8 cellular contexts compared by ENCODE assay signal in genomic region chr6:2858678-2859324, GRCh38. TPM values are rescaled to one million over a fixed set of nuclear protein-coding genes. Genes with fewer than 3 reads are reported as not detected.
A peak's percentile ranks its signal among the peaks of the same experiment; 100 is the strongest.
DNase-seq lines count a peak whose midpoint lies in the region; ATAC-seq, FAIRE-seq and TF ChIP-seq lines count a peak whose summit lies in the region.

No MANE protein-coding gene starts in this region.

- DNase-seq in SK-N-SH (no peak), kidney (no peak), thoracic aorta (ENCODE audit: low spot score) (no peak), MG63 (no peak), DMS79 treated with DMSO at 0.1 percent for 48 hours (lab: John Stamatoyannopoulos, UW) (no peak), Kasumi-1 (lab: John Stamatoyannopoulos, UW) (no peak)
- DNase-seq in activated T-cell treated with anti-CD3 and anti-CD28 coated beads, Interleukin-2, amount 50 U/mL, for 48 hours, result peak; percentile 65 to 66

- CTCF ChIA-PET in SK-N-SH (lab: Yijun Ruan, JAX), result interaction anchor here (1.0 to 1.5 kb wide), 3 partner anchors 12 to 74 kb away, joined by 3 to 5 read pairs (median 3); no protein-coding TSS in a partner anchor

- no peak for TF ChIP-seq RAD21 in SK-N-SH (IDR thresholded peaks at IDR 0.05; ENCODE audit: low read length)

- peaks cover 4% of the 10 kb centered on the region for H3F3A ChIP-seq in SK-N-SH (replicated peaks; ENCODE audit: insufficient read depth)

- H3K27ac ChIP-seq in SK-N-SH (ENCODE audit: low read depth in 2 of 2, low read length in 1 of 2) (peak overlapping the region; percentile 51 to 91; a peak in 3 of 4 replicates), kidney (ENCODE audit: low read depth in 2 of 2, low read length in 2 of 2) (peak overlapping the region; percentile 30 to 83), thoracic aorta (peak overlapping the region in 1 of 2 donors; percentile 33)

- TF ChIP-seq CTCF in SK-N-SH (IDR thresholded peaks at IDR 0.05) (no peak), kidney (IDR thresholded peaks at IDR 0.05; ENCODE audit: borderline replicate concordance, extremely low read depth, insufficient read depth) (no peak), thoracic aorta (IDR thresholded peaks at IDR 0.05) (no peak)

- H3K4me2 ChIP-seq in SK-N-SH, result peak overlapping the region; percentile 47

- H4K20me1 ChIP-seq in SK-N-SH (ENCODE audit: insufficient read depth), result no peaks in the 10 kb centered on the region

- H3K9me3 ChIP-seq in SK-N-SH, result no peaks in the 10 kb centered on the region
- H3K9me3 ChIP-seq in kidney (ENCODE audit: control insufficient read depth in 1 of 2, low read length in 2 of 2), result no peaks in the 10 kb centered on the region
- H3K9me3 ChIP-seq in thoracic aorta, result no peaks in the 10 kb centered on the region
- H3K9me3 ChIP-seq in MG63, result no peaks in the 10 kb centered on the region

- H3K79me2 ChIP-seq in SK-N-SH (ENCODE audit: insufficient read depth), result no peaks in the 10 kb centered on the region

- POLR2A ChIA-PET in SK-N-SH (lab: Yijun Ruan, JAX), result no interaction called here

- no peak for FAIRE-seq in kidney (lab: Jason Lieb, UNC)

- H3K36me3 ChIP-seq in SK-N-SH (replicated peaks in 1 of 2; ENCODE audit: control insufficient read depth in 1 of 2, insufficient read depth in 2 of 2, low read length in 1 of 2), result no peaks in the 10 kb centered on the region
- H3K36me3 ChIP-seq in kidney (ENCODE audit: control insufficient read depth in 1 of 2, insufficient read depth in 2 of 2, low read length in 2 of 2), result no peaks in the 10 kb centered on the region
- H3K36me3 ChIP-seq in thoracic aorta, result no peaks in the 10 kb centered on the region
- H3K36me3 ChIP-seq in MG63, result no peaks in the 10 kb centered on the region

- TF ChIP-seq EP300 in SK-N-SH (IDR thresholded peaks at IDR 0.05; ENCODE audit: borderline replicate concordance in 1 of 2, low read depth in 1 of 2, low read length in 1 of 2), result no peak

- H3K9me2 ChIP-seq in SK-N-SH, result no peaks in the 10 kb centered on the region

- WGBS in SK-N-SH (ENCODE audit: low lambda C conversion rate), result 90% methylated on average over 5 of the region's 5 CpGs

- peak overlapping the region; percentile 14; the same call in 1 of the 2 replicates for H3K9ac ChIP-seq in SK-N-SH
- H3K9ac ChIP-seq in kidney (ENCODE audit: low read length in 2 of 2), result no peak overlapping the region

- H3K4me1 ChIP-seq in SK-N-SH (ENCODE audit: control insufficient read depth in 1 of 2, insufficient read depth in 2 of 2, low read depth in 1 of 2, low read length in 1 of 2) (peaks cover 18 to 26% of the 10 kb centered on the region in 2 experiments; a peak in 2 of 4 replicates), kidney (ENCODE audit: control insufficient read depth in 1 of 2, insufficient read depth in 1 of 2, low read depth in 1 of 2, low read length in 2 of 2) (peaks cover 8 to 22% of the 10 kb centered on the region in 2 donors), thoracic aorta (ENCODE audit: control insufficient read depth in 1 of 2, low read depth in 2 of 2) (peaks cover 15% of the 10 kb centered on the region in 2 donors)

- no peak for ATAC-seq in SK-N-SH treated with all-trans-retinoic acid at 6 μM for 48 hours
- ATAC-seq in thoracic aorta (ENCODE audit: insufficient number of reproducible peaks, low FRiP score, low read depth), result no peak

- H3K27me3 ChIP-seq in SK-N-SH (ENCODE audit: insufficient read depth) (no peaks in the 10 kb centered on the region), thoracic aorta (replicated peaks; ENCODE audit: insufficient read depth) (no peaks in the 10 kb centered on the region), MG63 (no peaks in the 10 kb centered on the region)

- H2AFZ ChIP-seq in SK-N-SH (ENCODE audit: low read depth), result peak overlapping the region; percentile 88; the same call in 1 of the 2 replicates

- intact Hi-C loops in kidney (cut with DNase I), result no loop called here

- H3K4me3 ChIP-seq in SK-N-SH (ENCODE audit: low read depth in 2 of 2, low read length in 1 of 2) (no peak overlapping the region), kidney (ENCODE audit: low read length in 2 of 2) (peak overlapping the region in 1 of 2 donors; percentile 12), thoracic aorta (peak overlapping the region; percentile 34), MG63 (no peak overlapping the region)

TF ChIP-seq in SK-N-SH, 30 proteins besides CTCF, POLR2A, EP300 and RAD21 (continues in another document):
- TF ChIP-seq USF2 (IDR thresholded peaks at IDR 0.05; ENCODE audit: borderline replicate concordance, low read depth, low read length) (no peak), MEF2A (IDR thresholded peaks at IDR 0.05; ENCODE audit: borderline replicate concordance, low read depth) (no peak), RCOR1 (IDR thresholded peaks at IDR 0.05; ENCODE audit: low read length) (no peak), RXRA (IDR thresholded peaks at IDR 0.05; ENCODE audit: borderline replicate concordance, low read depth) (no peak), GABPA (IDR thresholded peaks at IDR 0.05; ENCODE audit: low read depth) (no peak), ELF1 (IDR thresholded peaks at IDR 0.05) (no peak), IRF3 (IDR thresholded peaks at IDR 0.05; ENCODE audit: low read depth, low read length) (no peak)

TF ChIP-seq in SK-N-SH treated with all-trans-retinoic acid at 6 μM for 48 hours, 23 proteins besides CTCF, POLR2A, EP300 and RAD21:
- TF ChIP-seq, protein P1, sequence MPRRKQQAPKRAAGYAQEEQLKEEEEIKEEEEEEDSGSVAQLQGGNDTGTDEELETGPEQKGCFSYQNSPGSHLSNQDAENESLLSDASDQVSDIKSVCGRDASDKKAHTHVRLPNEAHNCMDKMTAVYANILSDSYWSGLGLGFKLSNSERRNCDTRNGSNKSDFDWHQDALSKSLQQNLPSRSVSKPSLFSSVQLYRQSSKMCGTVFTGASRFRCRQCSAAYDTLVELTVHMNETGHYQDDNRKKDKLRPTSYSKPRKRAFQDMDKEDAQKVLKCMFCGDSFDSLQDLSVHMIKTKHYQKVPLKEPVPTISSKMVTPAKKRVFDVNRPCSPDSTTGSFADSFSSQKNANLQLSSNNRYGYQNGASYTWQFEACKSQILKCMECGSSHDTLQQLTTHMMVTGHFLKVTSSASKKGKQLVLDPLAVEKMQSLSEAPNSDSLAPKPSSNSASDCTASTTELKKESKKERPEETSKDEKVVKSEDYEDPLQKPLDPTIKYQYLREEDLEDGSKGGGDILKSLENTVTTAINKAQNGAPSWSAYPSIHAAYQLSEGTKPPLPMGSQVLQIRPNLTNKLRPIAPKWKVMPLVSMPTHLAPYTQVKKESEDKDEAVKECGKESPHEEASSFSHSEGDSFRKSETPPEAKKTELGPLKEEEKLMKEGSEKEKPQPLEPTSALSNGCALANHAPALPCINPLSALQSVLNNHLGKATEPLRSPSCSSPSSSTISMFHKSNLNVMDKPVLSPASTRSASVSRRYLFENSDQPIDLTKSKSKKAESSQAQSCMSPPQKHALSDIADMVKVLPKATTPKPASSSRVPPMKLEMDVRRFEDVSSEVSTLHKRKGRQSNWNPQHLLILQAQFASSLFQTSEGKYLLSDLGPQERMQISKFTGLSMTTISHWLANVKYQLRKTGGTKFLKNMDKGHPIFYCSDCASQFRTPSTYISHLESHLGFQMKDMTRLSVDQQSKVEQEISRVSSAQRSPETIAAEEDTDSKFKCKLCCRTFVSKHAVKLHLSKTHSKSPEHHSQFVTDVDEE (CRISPR knock-in tag; IDR thresholded peaks at IDR 0.05), result no peak
- TF ChIP-seq RARB (CRISPR knock-in tag; IDR thresholded peaks at IDR 0.05) (no peak), ISL1 (CRISPR knock-in tag; IDR thresholded peaks at IDR 0.05) (no peak), ZNF8 (CRISPR knock-in tag; IDR thresholded peaks at IDR 0.05) (no peak), ESRRG (CRISPR knock-in tag; IDR thresholded peaks at IDR 0.05) (no peak)
- TF ChIP-seq, protein P2, sequence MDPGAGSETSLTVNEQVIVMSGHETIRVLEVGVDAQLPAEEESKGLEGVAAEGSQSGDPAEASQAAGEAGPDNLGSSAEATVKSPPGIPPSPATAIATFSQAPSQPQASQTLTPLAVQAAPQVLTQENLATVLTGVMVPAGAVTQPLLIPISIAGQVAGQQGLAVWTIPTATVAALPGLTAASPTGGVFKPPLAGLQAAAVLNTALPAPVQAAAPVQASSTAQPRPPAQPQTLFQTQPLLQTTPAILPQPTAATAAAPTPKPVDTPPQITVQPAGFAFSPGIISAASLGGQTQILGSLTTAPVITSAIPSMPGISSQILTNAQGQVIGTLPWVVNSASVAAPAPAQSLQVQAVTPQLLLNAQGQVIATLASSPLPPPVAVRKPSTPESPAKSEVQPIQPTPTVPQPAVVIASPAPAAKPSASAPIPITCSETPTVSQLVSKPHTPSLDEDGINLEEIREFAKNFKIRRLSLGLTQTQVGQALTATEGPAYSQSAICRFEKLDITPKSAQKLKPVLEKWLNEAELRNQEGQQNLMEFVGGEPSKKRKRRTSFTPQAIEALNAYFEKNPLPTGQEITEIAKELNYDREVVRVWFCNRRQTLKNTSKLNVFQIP (CRISPR knock-in tag; IDR thresholded peaks at IDR 0.05; ENCODE audit: borderline replicate concordance, low read depth), result no peak

RNA-seq across cellular contexts. Expression of gene SERPINB1, which starts 17.1 kb away (rescaled TPM):
- polyA plus RNA-seq in SK-N-SH (2012; rRNA removed) (9.4 and 10.9 TPM in 2 replicates), kidney (ENCODE audit: insufficient read depth, low read depth, low replicate concordance) (37.4 TPM)
- 13.1 and 18.2 TPM in 2 replicates for polyA plus RNA-seq in SK-N-SH (2012; cell fraction: cytosol; rRNA removed)
- 5.6 and 10.4 TPM in 2 replicates for polyA plus RNA-seq in SK-N-SH (2012; cell fraction: nucleus; rRNA removed)
- total RNA-seq in kidney (86.4 TPM), thoracic aorta (10 to 100 TPM; 41.0 to 62.3 TPM)
- total RNA-seq in MG63 (2014; rRNA removed; shearing (Covaris generic); ENCODE audit: low replicate concordance), result 8.8 and 12.0 TPM in 2 replicates

RNA-seq across cellular contexts. Expression of gene SERPINB9, which starts 44.3 kb away (rescaled TPM):
- 0.19 and 0.28 TPM in 2 replicates for polyA plus RNA-seq in SK-N-SH (2012; rRNA removed)
- 0.19 and 0.24 TPM in 2 replicates for polyA plus RNA-seq in SK-N-SH (2012; cell fraction: cytosol; rRNA removed)
- polyA plus RNA-seq in SK-N-SH (2012; cell fraction: nucleus; rRNA removed), result 0.19 and 0.23 TPM in 2 replicates
- 13.4 TPM for total RNA-seq in kidney
- 4.0 TPM for polyA plus RNA-seq in kidney (ENCODE audit: insufficient read depth, low read depth, low replicate concordance)
- 10 to 100 TPM; 15.7 to 24.0 TPM for total RNA-seq in thoracic aorta
- not detected in 2 replicates for total RNA-seq in MG63 (2014; rRNA removed; shearing (Covaris generic); ENCODE audit: low replicate concordance)

Comparison
In these comparisons a context has a peak if more than half of its experiments do, and no peak if none do; other contexts are left out.
1. DNase-seq: peak in activated T-cell treated with anti-CD3 and anti-CD28 coated beads, Interleukin-2, amount 50 U/mL, for 48 hours (2 of 2); none in SK-N-SH (single experiment), kidney (single experiment), thoracic aorta (single experiment), MG63 (single experiment), DMS79 treated with DMSO at 0.1 percent for 48 hours (single experiment) and Kasumi-1 (0 of 2).
2. RNA of gene SERPINB9, which starts 44.3 kb away (total RNA-seq): 15.7 to 24.0 TPM in thoracic aorta and 13.4 TPM in kidney (single experiment); not detected in MG63; every median in the first group is over 10 times any median in the second.